Comparison of ENCODE assay signal across 8 cellular contexts in genomic region chr7:100694196-100694745, GRCh38. TPM values are rescaled to one million over a fixed set of nuclear protein-coding genes. Genes with fewer than 3 reads are reported as not detected.
DNase-seq lines count a peak whose midpoint lies in the region; ATAC-seq and TF ChIP-seq lines count a peak whose summit lies in the region.

TSS of gene GIGYF1 (minus strand) at chr7:100694250. CDS start at chr7:100688238, 6,012 bp downstream.

- H2AK5ac ChIP-seq in neuronal stem cell (ENCODE audit: low read depth, low read length): peak within 1 kb of the TSS; percentile 79

- no peak within 1 kb of the TSS for H2BK12ac ChIP-seq in neuronal stem cell (ENCODE audit: low read length)

- H3K14ac ChIP-seq in neuronal stem cell (ENCODE audit: low read length): no peak within 1 kb of the TSS

- H3K4ac ChIP-seq in neuronal stem cell (ENCODE audit: low read length): no peak within 1 kb of the TSS

- peak; percentile 91 for DNase-seq in AG08396 (ENCODE audit: low spot score)
- DNase-seq in SJCRH30: peak; percentile 71 to 82
- DNase-seq in activated naive CD4-positive, alpha-beta T cell treated with anti-CD3 and anti-CD28 coated beads, Interleukin-2, amount 10 ng/mL, durations not matched to agents 7 days and 5 days: peak; percentile 81
- peak; percentile 86 for DNase-seq in germinal center (ENCODE audit: low spot score)
- DNase-seq in neuronal stem cell (ENCODE audit: low spot score): no peak
- peak; percentile 70 to 84 for DNase-seq in tibial artery

- WGBS in neuronal stem cell (ENCODE audit: extremely low coverage in 2 of 2, insufficient read length in 2 of 2, insufficient replicate concordance in 1 of 2), 2 donors: no CpG with 5 or more reads among the region's 81 CpGs

- peak within 1 kb of the TSS; percentile 96 for H3K18ac ChIP-seq in neuronal stem cell (ENCODE audit: low read length)

- H3K23ac ChIP-seq in neuronal stem cell (ENCODE audit: low read depth, low read length, poor library complexity): no peak within 1 kb of the TSS

- TF ChIP-seq CTCF in tibial artery (IDR thresholded peaks at IDR 0.05): no peak

- H3K4me1 ChIP-seq in HUES6 (ENCODE audit: control insufficient read depth, insufficient read depth, low read length) (peaks cover 28% of the 10 kb centered on the region), SJCRH30 (peaks cover 5% of the 10 kb centered on the region; the same call in 1 of the 2 replicates), neuronal stem cell (ENCODE audit: control insufficient read depth in 2 of 2, insufficient read depth in 1 of 2, low read depth in 1 of 2, low read length in 2 of 2) (peaks cover 9 to 21% of the 10 kb centered on the region in 2 donors), tibial artery (peaks cover 0 to 45% (median 36%) of the 10 kb centered on the region in 4 donors)

- H3K27me3 ChIP-seq in HUES6 (ENCODE audit: control insufficient read depth, insufficient read depth, low read length): no peaks in the 10 kb centered on the region; the same call in 1 of the 2 replicates
- 0 out of 2 replicates have a peak, but pooled peaks cover 4% of the 10 kb centered on the region for H3K27me3 ChIP-seq in SJCRH30
- H3K27me3 ChIP-seq in neuronal stem cell (ENCODE audit: control insufficient read depth in 3 of 3, insufficient read depth in 3 of 3, low read depth in 1 of 3, low read length in 3 of 3): peaks cover 0 to 2% (median 0%) of the 10 kb centered on the region in 3 experiments
- no peaks in the 10 kb centered on the region for H3K27me3 ChIP-seq in tibial artery

- H2BK15ac ChIP-seq in neuronal stem cell (ENCODE audit: low read length): no peak within 1 kb of the TSS

- H3K9ac ChIP-seq in HUES6 (ENCODE audit: low read length) (peak within 1 kb of the TSS; percentile 97), neuronal stem cell (ENCODE audit: low read depth, low read length, poor library complexity) (peak within 1 kb of the TSS; percentile 95)

- H3K27ac Mint-ChIP-seq in activated naive CD4-positive, alpha-beta T cell treated with anti-CD3 and anti-CD28 coated beads, Interleukin-2, amount 10 ng/mL, durations not matched to agents 7 days and 5 days: peak within 1 kb of the TSS; percentile 86

- CTCF ChIA-PET in activated naive CD4-positive, alpha-beta T cell treated with anti-CD3 and anti-CD28 coated beads, Interleukin-2, amount 10 ng/mL, durations not matched to agents 7 days and 5 days (lab: Charles Lee): interaction anchor here (0.5 to 5.6 kb wide), 3 partner anchors 11 to 1364 kb away, joined by 3 to 27 read pairs (median 22); partner anchors contain the start of genes MOSPD3 and POP7

- H3K79me1 ChIP-seq in neuronal stem cell (ENCODE audit: low read depth, low read length): peaks cover 9% of the 10 kb centered on the region

- H4K8ac ChIP-seq in neuronal stem cell (ENCODE audit: low read depth, low read length): no peak within 1 kb of the TSS

- peak within 1 kb of the TSS; percentile 79 for H2AFZ ChIP-seq in neuronal stem cell (ENCODE audit: low read length)

- H3K9me3 Mint-ChIP-seq in activated naive CD4-positive, alpha-beta T cell treated with anti-CD3 and anti-CD28 coated beads, Interleukin-2, amount 10 ng/mL, durations not matched to agents 7 days and 5 days: no peaks in the 10 kb centered on the region

- peaks cover 29% of the 10 kb centered on the region for H3K4me1 Mint-ChIP-seq in activated naive CD4-positive, alpha-beta T cell treated with anti-CD3 and anti-CD28 coated beads, Interleukin-2, amount 10 ng/mL, durations not matched to agents 7 days and 5 days

- peaks cover 3% of the 10 kb centered on the region for H3K36me3 Mint-ChIP-seq in activated naive CD4-positive, alpha-beta T cell treated with anti-CD3 and anti-CD28 coated beads, Interleukin-2, amount 10 ng/mL, durations not matched to agents 7 days and 5 days

- peak; percentile 46 for ATAC-seq in GM19025 (IDR thresholded peaks at IDR 0.05; ENCODE audit: low read depth, unreplicated experiment)

- H3K4me2 ChIP-seq in neuronal stem cell (ENCODE audit: insufficient read depth, low read length, poor library complexity, severe bottlenecking): peak within 1 kb of the TSS; percentile 69

- no peaks in the 10 kb centered on the region for H3K9me3 ChIP-seq in HUES6 (ENCODE audit: control insufficient read depth, insufficient read depth, low read depth, low read length)
- H3K9me3 ChIP-seq in SJCRH30 (replicated peaks): no peaks in the 10 kb centered on the region
- H3K9me3 ChIP-seq in neuronal stem cell (replicated peaks in 1 of 2; ENCODE audit: control insufficient read depth in 2 of 2, insufficient read depth in 1 of 2, low read depth in 1 of 2, low read length in 2 of 2): no peaks in the 10 kb centered on the region
- H3K9me3 ChIP-seq in tibial artery: no peaks in the 10 kb centered on the region

- H3K27ac ChIP-seq in HUES6 (ENCODE audit: low read depth, low read length) (peak within 1 kb of the TSS; percentile 90), SJCRH30 (peak within 1 kb of the TSS; percentile 43; the same call in 1 of the 2 replicates), neuronal stem cell (replicated peaks; ENCODE audit: low read length) (peak within 1 kb of the TSS; percentile 63), tibial artery (peak within 1 kb of the TSS; percentile 79 to 80)

- intact Hi-C loops in tibial artery (cut with DNase I; ENCODE audit: low total_unique reads): loop anchor here (5.0 kb wide), 2 partner anchors 132 to 212 kb away; partner anchors contain the start of gene NYAP1

- H3K27me3 Mint-ChIP-seq in activated naive CD4-positive, alpha-beta T cell treated with anti-CD3 and anti-CD28 coated beads, Interleukin-2, amount 10 ng/mL, durations not matched to agents 7 days and 5 days: peaks cover 44% of the 10 kb centered on the region

- peaks cover 11% of the 10 kb centered on the region; the same call in 1 of the 2 replicates for H3K36me3 ChIP-seq in HUES6 (ENCODE audit: control insufficient read depth, insufficient read depth, low read length)
- H3K36me3 ChIP-seq in SJCRH30: peaks cover 4% of the 10 kb centered on the region; the same call in 1 of the 2 replicates
- H3K36me3 ChIP-seq in neuronal stem cell (replicated peaks in 1 of 2; ENCODE audit: control insufficient read depth in 2 of 2, insufficient read depth in 2 of 2, low read length in 2 of 2): peaks cover 10 to 27% of the 10 kb centered on the region in 2 donors
- H3K36me3 ChIP-seq in tibial artery: peaks cover 0 to 5% (median 4%) of the 10 kb centered on the region in 3 donors

- no peak within 1 kb of the TSS for H2BK120ac ChIP-seq in neuronal stem cell (ENCODE audit: low read depth, low read length)

- no peak within 1 kb of the TSS for H4K91ac ChIP-seq in neuronal stem cell (ENCODE audit: low read depth, low read length, poor library complexity)

- peak within 1 kb of the TSS; percentile 7 for H2BK5ac ChIP-seq in neuronal stem cell (ENCODE audit: low read length)

- H3K4me3 Mint-ChIP-seq in activated naive CD4-positive, alpha-beta T cell treated with anti-CD3 and anti-CD28 coated beads, Interleukin-2, amount 10 ng/mL, durations not matched to agents 7 days and 5 days: peak within 1 kb of the TSS; percentile 92

- H3K4me3 ChIP-seq in HUES6 (ENCODE audit: low read depth, low read length) (peak within 1 kb of the TSS; percentile 98), SJCRH30 (peak within 1 kb of the TSS; percentile 85), neuronal stem cell (ENCODE audit: low read length in 2 of 2) (peak within 1 kb of the TSS; percentile 74 to 79), tibial artery (peak within 1 kb of the TSS; percentile 82 to 97)

RNA-seq across cellular contexts. Expression of gene GIGYF1, which starts in this region (rescaled TPM):
- total RNA-seq in SJCRH30 (2014; rRNA removed; shearing (Covaris generic)): 17.8 and 22.6 TPM in 2 replicates
- 29.2 TPM for polyA plus RNA-seq in neuronal stem cell (2013, experiment 1 of 2)
- 28.5 TPM for polyA plus RNA-seq in neuronal stem cell (2013, experiment 2 of 2)
